ENCODE assay signal across 8 cellular contexts in genomic region chr7:105439174-105439893, GRCh38. TPM values are rescaled to one million over a fixed set of nuclear protein-coding genes. Genes with fewer than 3 reads are reported as not detected.
DNase-seq lines count a peak whose midpoint lies in the region; ATAC-seq lines count a peak whose summit lies in the region.

No MANE protein-coding gene starts in this region.

- in situ Hi-C loops in SK-MEL-5 (cut with HindIII; ENCODE audit: low pct_unique_long_range_greater_than_20kb, low sequenced_read_pairs): no loop called here

- H3K36me3 Mint-ChIP-seq in T-helper 17 cell (ENCODE audit: low read depth): no peaks in the 10 kb centered on the region

- peak; percentile 13 for DNase-seq in stimulated activated CD4-positive, alpha-beta T cell treated with anti-CD3 and anti-CD28 coated beads, Interleukin-1b, Interleukin-23, amount 100 ng/mL, for 48 hours
- no peak for DNase-seq in stimulated activated CD4-positive, alpha-beta T cell treated with anti-CD3 and anti-CD28 coated beads, Interleukin-4, amount 100 ng/mL, for 24 hours
- DNase-seq in SK-MEL-5 (ENCODE audit: low read depth, low spot score): peak; percentile 70
- peak; percentile 79 for DNase-seq in hepatic stellate cell (ENCODE audit: low spot score)
- no peak for DNase-seq in T-helper 17 cell
- DNase-seq in Ammon's horn (ENCODE audit: low spot score): no peak

- no peaks in the 10 kb centered on the region for H3K9me3 ChIP-seq in T-helper 17 cell (ENCODE audit: control insufficient read depth, low read length, poor library complexity, severe bottlenecking)

- no peak for ATAC-seq in T-helper 17 cell
- ATAC-seq in GM19452 (IDR thresholded peaks at IDR 0.05; ENCODE audit: unreplicated experiment): no peak
- no peak for ATAC-seq in GM21367 (IDR thresholded peaks at IDR 0.05; ENCODE audit: unreplicated experiment)

- no peak overlapping the region for H3K4me3 Mint-ChIP-seq in T-helper 17 cell

- no peaks in the 10 kb centered on the region for H3K27me3 Mint-ChIP-seq in T-helper 17 cell

- H3K27ac Mint-ChIP-seq in T-helper 17 cell: no peak overlapping the region

- peaks cover 4% of the 10 kb centered on the region for H3K4me1 Mint-ChIP-seq in T-helper 17 cell

RNA-seq across cellular contexts. Expression of gene SRPK2, which starts 50.6 kb away (rescaled TPM):
- total RNA-seq in SK-MEL-5 (2014; rRNA removed; shearing (Covaris generic)): 59.8 and 67.1 TPM in 2 replicates
- polyA plus RNA-seq in SK-MEL-5 (2015; cell fraction: cytosol; rRNA removed): 62.3 and 65.2 TPM in 2 replicates
- 54.9 and 65.6 TPM in 2 replicates for polyA plus RNA-seq in SK-MEL-5 (2015; cell fraction: nucleus; rRNA removed)
- 10 to 100 TPM; 46.2 to 50.0 TPM for total RNA-seq in T-helper 17 cell

Comparison
In these comparisons a context has a peak if more than half of its experiments do, and no peak if none do; other contexts are left out.
1. DNase-seq: peak in stimulated activated CD4-positive, alpha-beta T cell treated with anti-CD3 and anti-CD28 coated beads, Interleukin-1b, Interleukin-23, amount 100 ng/mL, for 48 hours (single experiment), SK-MEL-5 (single experiment) and hepatic stellate cell (single experiment); none in stimulated activated CD4-positive, alpha-beta T cell treated with anti-CD3 and anti-CD28 coated beads, Interleukin-4, amount 100 ng/mL, for 24 hours (single experiment), T-helper 17 cell (0 of 3) and Ammon's horn (single experiment).